ENCODE assay signal across 8 cellular contexts in genomic region chr15:84570164-84570692, GRCh38. TPM values are rescaled to one million over a fixed set of nuclear protein-coding genes. Genes with fewer than 3 reads are reported as not detected.
DNase-seq lines count a peak whose midpoint lies in the region; ATAC-seq and TF ChIP-seq lines count a peak whose summit lies in the region.

No MANE protein-coding gene starts in this region.

- no peak for TF ChIP-seq CTCF in stomach (IDR thresholded peaks at IDR 0.05)

- H3K27me3 ChIP-seq in stomach: no peaks in the 10 kb centered on the region

- H3K36me3 ChIP-seq in stomach: peaks cover 0 to 4% (median 0%) of the 10 kb centered on the region in 4 donors

- H3K4me3 ChIP-seq in stomach: peak overlapping the region; percentile 67 to 90 (median 82)

- peaks cover 0 to 20% (median 14%) of the 10 kb centered on the region in 4 donors for H3K4me1 ChIP-seq in stomach

- peaks cover 4 to 16% (median 6%) of the 10 kb centered on the region in 3 donors for H3K4me1 Mint-ChIP-seq in naive B cell

- no peaks in the 10 kb centered on the region for H3K36me3 Mint-ChIP-seq in naive B cell

- intact Hi-C loops in stomach (cut with DNase I; ENCODE audit: low total_unique reads): no loop called here

- H3K4me3 Mint-ChIP-seq in naive B cell: peak overlapping the region; percentile 80 to 94 (median 90)

- 0 to 1% (median 0%) methylated on average over 28 to 48 of the region's 48 CpGs for WGBS in stomach, 5 donors

- peak overlapping the region in 5 of 6 donors; percentile 39 to 89 (median 82) for H3K27ac Mint-ChIP-seq in naive B cell

- ATAC-seq in GM18907 (IDR thresholded peaks at IDR 0.05; ENCODE audit: unreplicated experiment) (peak; percentile 39), esophagus mucosa (peak; percentile 90), naive B cell (ENCODE audit: low read depth in 2 of 2) (peak; percentile 52 to 53)

- H3K27ac ChIP-seq in stomach: peak overlapping the region; percentile 89 to 97 (median 94)

- no peak for TF ChIP-seq POLR2A in stomach (IDR thresholded peaks at IDR 0.05)

- no peaks in the 10 kb centered on the region for H3K9me3 ChIP-seq in stomach

- no peaks in the 10 kb centered on the region for H3K27me3 Mint-ChIP-seq in naive B cell

- H3K9me3 Mint-ChIP-seq in naive B cell: no peaks in the 10 kb centered on the region

- peak; percentile 26 for DNase-seq in NAMALWA (ENCODE audit: low spot score)
- peak; percentile 69 for DNase-seq in activated T-cell treated with anti-CD3 and anti-CD28 coated beads, Interleukin-2, amount 50 U/mL, for 1 hour
- DNase-seq in naive B cell: peak; percentile 40
- DNase-seq in stomach: peak; percentile 61
- no peak for DNase-seq in kidney glomerular epithelial cell (lab: John Stamatoyannopoulos, UW)
- no peak for DNase-seq in MV-4-11 (lab: John Stamatoyannopoulos, UW)

- TF ChIP-seq EP300 in stomach (IDR thresholded peaks at IDR 0.05): no peak

RNA-seq across cellular contexts. Expression of gene ZSCAN2, which starts 30.6 kb away (rescaled TPM):
- total RNA-seq in esophagus mucosa: 0.92 TPM
- 10 to 100 TPM in 2 of 6 donors, 1 to 10 TPM in 4; 7.6 to 14.8 (median 9.0) TPM for polyA plus RNA-seq in naive B cell (ENCODE audit: low read depth in 6 of 6)
- total RNA-seq in stomach: 10 to 100 TPM in 2 of 5 donors, 1 to 10 TPM in 3; 1.2 to 28.1 (median 7.3) TPM
- 1 to 10 TPM; 3.0 to 8.5 (median 5.7) TPM for polyA plus RNA-seq in stomach

Comparison
In these comparisons a context has a peak if more than half of its experiments do, and no peak if none do; other contexts are left out.
1. ATAC-seq: peak in every context shown above with its lines; median percentile 90 in esophagus mucosa; 52 in naive B cell; 39 in GM18907.
2. DNase-seq: peak in NAMALWA (single experiment), activated T-cell treated with anti-CD3 and anti-CD28 coated beads, Interleukin-2, amount 50 U/mL, for 1 hour (single experiment), naive B cell (single experiment) and stomach (single experiment); none in kidney glomerular epithelial cell (single experiment) and MV-4-11 (single experiment).